8 cellular contexts compared by ENCODE assay signal in the genomic region with DNA sequence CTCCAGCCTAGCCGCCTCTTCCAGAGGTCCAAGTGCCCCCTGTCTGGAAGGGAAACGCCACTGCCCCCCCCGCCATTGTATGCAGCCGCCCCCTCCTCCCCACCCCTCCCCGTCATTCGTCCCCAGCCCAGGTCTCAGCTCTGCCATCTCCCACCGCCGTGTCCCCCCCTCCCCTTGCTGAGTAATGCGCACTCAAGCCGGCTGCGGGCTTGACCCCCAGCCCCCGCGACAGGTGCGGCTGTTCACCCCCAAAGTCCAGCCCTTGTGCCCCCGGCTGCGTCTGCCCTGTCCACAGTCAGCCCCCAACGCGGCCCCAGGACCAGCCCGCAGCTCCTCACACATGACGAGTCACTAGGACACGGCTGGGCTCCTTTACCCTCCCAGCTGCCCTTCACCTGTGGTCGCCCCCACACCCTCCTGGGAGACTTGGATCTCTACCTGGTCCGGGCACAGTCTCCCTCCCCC. TPM values are rescaled to one million over a fixed set of nuclear protein-coding genes. Genes with fewer than 3 reads are reported as not detected.
DNase-seq lines count a peak whose midpoint lies in the region; ATAC-seq, FAIRE-seq and TF ChIP-seq lines count a peak whose summit lies in the region.

No MANE protein-coding gene starts in this region.

- FAIRE-seq in astrocyte (lab: Jason Lieb, UNC) = no peak

- H3K4me1 Mint-ChIP-seq in T-helper 1 cell treated with Interleukin-12 subunit alpha and Interleukin-12 subunit beta and Interleukin-4 antibody, amounts not matched to agents 30 μg/mL and 1 μg/mL, for 36 hours (ENCODE audit: low read depth) = peaks cover 21% of the 10 kb centered on the region
- H3K4me1 Mint-ChIP-seq in astrocyte (ENCODE audit: low read depth, unreplicated experiment) = peaks cover 11% of the 10 kb centered on the region

- peaks cover 51% of the 10 kb centered on the region for H3K27me3 Mint-ChIP-seq in T-helper 1 cell treated with Interleukin-12 subunit alpha and Interleukin-12 subunit beta and Interleukin-4 antibody, amounts not matched to agents 30 μg/mL and 1 μg/mL, for 36 hours (ENCODE audit: low read depth)
- H3K27me3 Mint-ChIP-seq in astrocyte (ENCODE audit: low read depth, unreplicated experiment) = peaks cover 6% of the 10 kb centered on the region

- DNase-seq in T-helper 1 cell (no peak), astrocyte (ENCODE audit: low read depth) (no peak), kidney tubule cell (ENCODE audit: low spot score) (peak; percentile 10), NCI-H1694 treated with DMSO at 0.1 percent for 48 hours (lab: John Stamatoyannopoulos, UW) (no peak)

- no peak for ATAC-seq in GM21423 (IDR thresholded peaks at IDR 0.05; ENCODE audit: unreplicated experiment)
- no peak for ATAC-seq in GM19395 (IDR thresholded peaks at IDR 0.05; ENCODE audit: unreplicated experiment)

- peaks cover 24% of the 10 kb centered on the region for H3K4me1 ChIP-seq in astrocyte (ENCODE audit: insufficient read depth, low read length)
- H3K4me1 ChIP-seq in subcutaneous abdominal adipose tissue (ENCODE audit: control insufficient read depth in 5 of 5, insufficient read depth in 5 of 5, low read length in 5 of 5) = peaks cover 2 to 55% (median 45%) of the 10 kb centered on the region in 5 donors

- no peaks in the 10 kb centered on the region for H3K36me3 Mint-ChIP-seq in T-helper 1 cell treated with Interleukin-12 subunit alpha and Interleukin-12 subunit beta and Interleukin-4 antibody, amounts not matched to agents 30 μg/mL and 1 μg/mL, for 36 hours (ENCODE audit: low read depth)
- H3K36me3 Mint-ChIP-seq in astrocyte (ENCODE audit: low read depth, unreplicated experiment) = peaks cover 2% of the 10 kb centered on the region

- H3K9me3 Mint-ChIP-seq in T-helper 1 cell treated with Interleukin-12 subunit alpha and Interleukin-12 subunit beta and Interleukin-4 antibody, amounts not matched to agents 30 μg/mL and 1 μg/mL, for 36 hours = no peaks in the 10 kb centered on the region
- H3K9me3 Mint-ChIP-seq in astrocyte (ENCODE audit: unreplicated experiment) = peaks cover 5% of the 10 kb centered on the region

- H3K27ac ChIP-seq in astrocyte (ENCODE audit: low read depth, low read length) (no peak overlapping the region), subcutaneous abdominal adipose tissue (ENCODE audit: low read depth, low read length) (peak overlapping the region; percentile 75)

- H3K4me3 ChIP-seq in astrocyte (ENCODE audit: insufficient read depth, low read depth, low read length) (peak overlapping the region; percentile 63), subcutaneous abdominal adipose tissue (ENCODE audit: low read depth in 1 of 5, low read length in 5 of 5) (peak overlapping the region; percentile 57 to 83 (median 81))

- peaks cover 5% of the 10 kb centered on the region for H3K79me2 ChIP-seq in astrocyte (ENCODE audit: insufficient read depth, low read length)

- no peaks in the 10 kb centered on the region for H3K9me3 ChIP-seq in astrocyte (ENCODE audit: insufficient read depth, low read depth, low read length)
- H3K9me3 ChIP-seq in subcutaneous abdominal adipose tissue (ENCODE audit: control insufficient read depth in 5 of 5, low read length in 5 of 5) = no peaks in the 10 kb centered on the region

- peaks cover 9% of the 10 kb centered on the region for H4K20me1 ChIP-seq in astrocyte (ENCODE audit: insufficient read depth, low read length)

- peak overlapping the region; percentile 73 for H2AFZ ChIP-seq in astrocyte (ENCODE audit: low read depth, low read length)

- no peaks in the 10 kb centered on the region for H3K36me3 ChIP-seq in astrocyte (ENCODE audit: insufficient read depth, low read length)
- H3K36me3 ChIP-seq in subcutaneous abdominal adipose tissue (ENCODE audit: control insufficient read depth in 5 of 5, insufficient read depth in 5 of 5, low read length in 5 of 5) = peaks cover 0 to 6% (median 0%) of the 10 kb centered on the region in 5 donors

- no peak for TF ChIP-seq CTCF in astrocyte (IDR thresholded peaks at IDR 0.05; ENCODE audit: insufficient read depth, low read depth, low read length)

- peak overlapping the region; percentile 94 for H3K4me2 ChIP-seq in astrocyte (ENCODE audit: low read length)

- no peak overlapping the region for H3K27ac Mint-ChIP-seq in T-helper 1 cell treated with Interleukin-12 subunit alpha and Interleukin-12 subunit beta and Interleukin-4 antibody, amounts not matched to agents 30 μg/mL and 1 μg/mL, for 36 hours
- no peak overlapping the region for H3K27ac Mint-ChIP-seq in astrocyte (ENCODE audit: unreplicated experiment)

- H3K9ac ChIP-seq in astrocyte (ENCODE audit: low read length) (peak overlapping the region; percentile 65), subcutaneous abdominal adipose tissue (ENCODE audit: low read length in 5 of 5) (peak overlapping the region in 4 of 5 donors; percentile 30 to 71 (median 54))

- H3K27me3 ChIP-seq in astrocyte (ENCODE audit: insufficient read depth, low read length) (peaks cover 21% of the 10 kb centered on the region), subcutaneous abdominal adipose tissue (ENCODE audit: control insufficient read depth in 5 of 5, insufficient read depth in 4 of 5, low read length in 5 of 5) (peaks cover 0 to 17% (median 3%) of the 10 kb centered on the region in 5 donors)

- H3K4me3 Mint-ChIP-seq in T-helper 1 cell treated with Interleukin-12 subunit alpha and Interleukin-12 subunit beta and Interleukin-4 antibody, amounts not matched to agents 30 μg/mL and 1 μg/mL, for 36 hours = peak overlapping the region; percentile 57
- peak overlapping the region; percentile 80 for H3K4me3 Mint-ChIP-seq in astrocyte (ENCODE audit: unreplicated experiment)

RNA-seq across cellular contexts. Expression of a gene that starts 0.6 kb away (rescaled TPM):
- 9.3 TPM in 2 replicates for total RNA-seq in astrocyte
